ENCODE assay signal across 20 cellular contexts in genomic region chr4:32133141-32133540, GRCh38.
A peak's percentile ranks its signal among the peaks of the same experiment; 100 is the strongest.
DNase-seq lines count a peak whose midpoint lies in the region; ATAC-seq, FAIRE-seq and TF ChIP-seq lines count a peak whose summit lies in the region.
"Had no signal": no experiment of that assay in that cellular context is flagged by ENCODE, and none has a peak within 500 bp of the region (broad histone marks: within the 10 kb centered on the region; RNA-seq: fewer than 3 reads in every experiment).

No MANE protein-coding gene starts in this region.

- H2BK12ac ChIP-seq in H1 (ENCODE audit: low read depth, low read length) (no peak overlapping the region), trophoblast cell (ENCODE audit: low read length) (no peak overlapping the region)

- no peak overlapping the region for H2AK5ac ChIP-seq in H1 (ENCODE audit: low read depth, low read length)
- no peak overlapping the region for H2AK5ac ChIP-seq in trophoblast cell (ENCODE audit: low read length)

- H4K91ac ChIP-seq in H1 (replicated peaks; ENCODE audit: insufficient read length, low read length) (no peak overlapping the region), trophoblast cell (ENCODE audit: low read depth, low read length) (no peak overlapping the region)

- no peak overlapping the region for H2BK20ac ChIP-seq in H1 (ENCODE audit: low read length)

- H3K27ac ChIP-seq in SU-DHL-6 (ENCODE audit: low read depth, low read length) (no peak overlapping the region), H1 (ENCODE audit: low read depth, low read length) (no peak overlapping the region), trophoblast cell (ENCODE audit: low read depth, low read length) (no peak overlapping the region)

- TF ChIP-seq CTCF in SU-DHL-6 (IDR thresholded peaks at IDR 0.05; ENCODE audit: insufficient read depth, low read length, poor library complexity, severe bottlenecking) (no peak), H1 (IDR thresholded peaks at IDR 0.05; ENCODE audit: control extremely low read depth in 1 of 3, insufficient read depth in 1 of 3, low read depth in 1 of 3, low read length in 3 of 3) (no peak)

- H2BK15ac ChIP-seq in H1 (ENCODE audit: low read length), result no peak overlapping the region

- H3K4me1 ChIP-seq in H1 (replicated peaks in 1 of 4; ENCODE audit: control insufficient read depth in 3 of 4, insufficient read depth in 4 of 4, low read length in 3 of 4) (no peaks in the 10 kb centered on the region), trophoblast cell (ENCODE audit: control insufficient read depth in 1 of 2, insufficient read depth in 2 of 2, low read length in 2 of 2) (peaks cover 3 to 4% of the 10 kb centered on the region in 2 experiments)

- no peak overlapping the region for H4K12ac ChIP-seq in trophoblast cell (ENCODE audit: low read depth, low read length)

- H3K9me2 ChIP-seq in SU-DHL-6 (replicated peaks; ENCODE audit: insufficient read depth, low read length), result no peaks in the 10 kb centered on the region
- H3K9me2 ChIP-seq: SK-N-SH had no signal

- no peak overlapping the region for H3K23ac ChIP-seq in H1 (ENCODE audit: insufficient read length)
- no peak overlapping the region for H3K23ac ChIP-seq in trophoblast cell (ENCODE audit: low read length)

- H3K4ac ChIP-seq in H1 (replicated peaks; ENCODE audit: insufficient read length, low read depth, low read length) (no peak overlapping the region), trophoblast cell (ENCODE audit: low read depth, low read length) (no peak overlapping the region)

- no peak overlapping the region for H3K4me2 ChIP-seq in SU-DHL-6 (ENCODE audit: low read depth, low read length, poor library complexity, severe bottlenecking)
- H3K4me2 ChIP-seq in H1 (ENCODE audit: insufficient read depth in 1 of 2, low read depth in 2 of 2, low read length in 2 of 2), result no peak overlapping the region
- no peak overlapping the region for H3K4me2 ChIP-seq in trophoblast cell (ENCODE audit: low read length)
- H3K4me2 ChIP-seq: SK-N-SH had no signal

- H2BK5ac ChIP-seq in H1 (ENCODE audit: low read depth, low read length), result no peak overlapping the region
- H2BK5ac ChIP-seq in trophoblast cell (ENCODE audit: low read depth, low read length, poor library complexity), result no peak overlapping the region

- no peak overlapping the region for H4K5ac ChIP-seq in H1 (ENCODE audit: insufficient read length, low read depth, low read length)

- no peaks in the 10 kb centered on the region for H3F3A ChIP-seq in SU-DHL-6 (ENCODE audit: insufficient read depth)

- H3K14ac ChIP-seq in H1 (ENCODE audit: insufficient read length) (no peak overlapping the region), trophoblast cell (ENCODE audit: low read length) (no peak overlapping the region)

- TF ChIP-seq RAD21 in Ishikawa (IDR thresholded peaks at IDR 0.05; ENCODE audit: low read depth), result no peak
- no peak for TF ChIP-seq RAD21 in H1 (IDR thresholded peaks at IDR 0.05 in 1 of 2, conservative IDR thresholded peaks at IDR 0.05 in 1 of 2; ENCODE audit: low read depth in 2 of 2, low read length in 2 of 2)

- H3K56ac ChIP-seq in H1 (replicated peaks; ENCODE audit: insufficient read length, low read depth, low read length), result no peak overlapping the region

- no peaks in the 10 kb centered on the region for H3K23me2 ChIP-seq in H1 (ENCODE audit: low read depth, low read length)

- POLR2A ChIA-PET in H1 (lab: Charles Lee; ENCODE audit: partially characterized antibody), result no interaction called here

- H3K4me3 ChIP-seq in SU-DHL-6 (ENCODE audit: insufficient read depth, low read length, poor library complexity, severe bottlenecking), result no peak overlapping the region
- no peak overlapping the region for H3K4me3 ChIP-seq in H1 (ENCODE audit: extremely low read depth in 1 of 4, insufficient read depth in 2 of 4, low read depth in 3 of 4, low read length in 4 of 4)
- H3K4me3 ChIP-seq in trophoblast cell (ENCODE audit: low read depth, low read length), result no peak overlapping the region

- H3K79me2 ChIP-seq in SU-DHL-6 (ENCODE audit: insufficient read depth, low read length) (no peaks in the 10 kb centered on the region), H1 (ENCODE audit: control insufficient read depth in 1 of 2, insufficient read depth in 2 of 2, low read length in 2 of 2) (no peaks in the 10 kb centered on the region), trophoblast cell (ENCODE audit: control insufficient read depth, insufficient read depth, low read length, poor library complexity) (no peaks in the 10 kb centered on the region)

- WGBS in H1 (ENCODE audit: extremely low coverage in 1 of 2, insufficient coverage in 1 of 2, insufficient read length in 1 of 2, insufficient replicate concordance in 2 of 2, low coverage in 1 of 2, low lambda C conversion rate in 2 of 2, missing lambda C conversion rate in 1 of 2), 2 experiments, result 88% methylated on average over 1 of the region's 1 CpG; no CpG with 5 or more reads in 1 of the 2 experiments
- no CpG with 5 or more reads among the region's 1 CpG for WGBS in trophoblast cell (ENCODE audit: extremely low coverage, insufficient coverage, insufficient read length)

- DNase-seq in H1 (ENCODE audit: low read depth in 1 of 2, low spot score in 2 of 2) (no peak), trophoblast cell (peak; percentile 39 to 79), NCI-H526 (lab: John Stamatoyannopoulos, UW) (no peak)
- DNase-seq: ACHN, AML-193, COR-L47, GF-D8, HFFc6, NCI-H1092, NCI-H1694, NCI-H2107, NCI-H526 treated with DMSO at 0.1 percent for 48 hours, SHP77, SK-N-SH had no signal

- no peak overlapping the region for H3K18ac ChIP-seq in H1 (ENCODE audit: extremely low read depth, low read length)
- H3K18ac ChIP-seq in trophoblast cell (ENCODE audit: low read length), result no peak overlapping the region

- H2BK120ac ChIP-seq in H1 (replicated peaks; ENCODE audit: low read depth, low read length) (no peak overlapping the region), trophoblast cell (ENCODE audit: insufficient read depth, low read length, poor library complexity) (no peak overlapping the region)

- H3K9ac ChIP-seq in SU-DHL-6 (ENCODE audit: low read length) (no peak overlapping the region), H1 (replicated peaks in 1 of 4; ENCODE audit: extremely low read depth in 1 of 4, low read depth in 3 of 4, low read length in 3 of 4) (no peak overlapping the region), trophoblast cell (ENCODE audit: low read length) (no peak overlapping the region)
- H3K9ac ChIP-seq: SK-N-SH had no signal

- H3K9me3 ChIP-seq in SU-DHL-6 (ENCODE audit: insufficient read depth, low read length) (no peaks in the 10 kb centered on the region; the same call in 1 of the 2 replicates), H1 (ENCODE audit: insufficient read depth in 2 of 2, low read depth in 1 of 2, low read length in 1 of 2) (no peaks in the 10 kb centered on the region), trophoblast cell (ENCODE audit: insufficient read depth, low read depth, low read length) (no peaks in the 10 kb centered on the region)
- H3K9me3 ChIP-seq: SK-N-SH had no signal

- no peak for ATAC-seq in HG02981 (IDR thresholded peaks at IDR 0.05; ENCODE audit: unreplicated experiment)
- no peak for ATAC-seq in GM18861 (IDR thresholded peaks at IDR 0.05; ENCODE audit: unreplicated experiment)

- peak overlapping the region; percentile 56 for H2AFZ ChIP-seq in SU-DHL-6 (ENCODE audit: low read depth, low read length, severe bottlenecking)
- H2AFZ ChIP-seq in H1 (ENCODE audit: low read length), result no peak overlapping the region
- no peak overlapping the region for H2AFZ ChIP-seq in trophoblast cell (ENCODE audit: insufficient read depth, low read length, poor library complexity)

- CTCF ChIA-PET in H1 (lab: Charles Lee; ENCODE audit: partially characterized antibody), result interaction anchor here (0.7 kb wide), 1 partner anchor 593 kb away, joined by 3 read pairs; no protein-coding TSS in a partner anchor

- H3K79me1 ChIP-seq in H1 (ENCODE audit: low read depth, low read length) (no peaks in the 10 kb centered on the region), trophoblast cell (ENCODE audit: low read length) (no peaks in the 10 kb centered on the region)

- H4K8ac ChIP-seq in H1 (ENCODE audit: extremely low read depth, insufficient read depth, low read length) (no peak overlapping the region), trophoblast cell (ENCODE audit: low read depth, low read length) (no peak overlapping the region)

- no peak for FAIRE-seq in H1 (lab: Jason Lieb, UNC)
- FAIRE-seq: GM12892, H54 had no signal

- TF ChIP-seq EP300 in Ishikawa (IDR thresholded peaks at IDR 0.05; ENCODE audit: borderline replicate concordance) (no peak), H1 (IDR thresholded peaks at IDR 0.05; ENCODE audit: borderline replicate concordance in 1 of 2, low read depth in 2 of 2, low read length in 2 of 2) (no peak)

- H3K27me3 ChIP-seq in SU-DHL-6 (ENCODE audit: low read length) (no peaks in the 10 kb centered on the region), H1 (replicated peaks in 1 of 4; ENCODE audit: control insufficient read depth in 3 of 4, extremely low read depth in 1 of 4, insufficient read depth in 3 of 4, low read length in 3 of 4) (no peaks in the 10 kb centered on the region), trophoblast cell (ENCODE audit: insufficient read depth, low read length) (no peaks in the 10 kb centered on the region)

- H3K36me3 ChIP-seq in SU-DHL-6 (ENCODE audit: low read length) (no peaks in the 10 kb centered on the region), H1 (ENCODE audit: control insufficient read depth in 2 of 4, insufficient read depth in 4 of 4, low read length in 3 of 4) (no peaks in the 10 kb centered on the region), trophoblast cell (ENCODE audit: control insufficient read depth in 1 of 2, insufficient read depth in 2 of 2, low read length in 2 of 2) (no peaks in the 10 kb centered on the region)

- H4K20me1 ChIP-seq in SU-DHL-6 (ENCODE audit: low read depth, low read length), result no peaks in the 10 kb centered on the region
- H4K20me1 ChIP-seq in H1 (replicated peaks in 1 of 2; ENCODE audit: control insufficient read depth in 1 of 2, insufficient read depth in 2 of 2, low read length in 2 of 2), result no peaks in the 10 kb centered on the region

- no peak for TF ChIP-seq POLR2A in H1 (IDR thresholded peaks at IDR 0.05; ENCODE audit: control extremely low read depth in 1 of 2, low read depth in 2 of 2, low read length in 2 of 2)

TF ChIP-seq in Ishikawa, 13 proteins besides CTCF, POLR2A, EP300 and RAD21 (continues in another document):
- TF ChIP-seq TEAD4 (IDR thresholded peaks at IDR 0.05) (no peak), NFIC (IDR thresholded peaks at IDR 0.05) (no peak), TAF1 (IDR thresholded peaks at IDR 0.05; ENCODE audit: low read depth) (no peak)

TF ChIP-seq in H1, 55 proteins besides CTCF, POLR2A, EP300 and RAD21 (continues in another document):
- TF ChIP-seq USF2 (IDR thresholded peaks at IDR 0.05; ENCODE audit: low read length), result no peak
- TF ChIP-seq RBBP5 (IDR thresholded peaks at IDR 0.05; ENCODE audit: borderline replicate concordance, low read depth, low read length), result no peak

Comparison
In these comparisons a context has a peak if more than half of its experiments do, and no peak if none do; other contexts are left out.
1. DNase-seq: peak in trophoblast cell (2 of 2); none in H1 (0 of 2) and NCI-H526 (0 of 2).